1 cellular context compared by ENCODE assay signal in genomic region chr20:34367911-34368310, GRCh38.
A peak's percentile ranks its signal among the peaks of the same experiment; 100 is the strongest.
TF ChIP-seq lines count a peak whose summit lies in the region.

No MANE protein-coding gene starts in this region.

TF ChIP-seq in HepG2, 621 proteins besides CTCF, POLR2A, EP300 and RAD21:
- peak; percentile 69 for TF ChIP-seq ZNF460 (CRISPR knock-in tag; IDR thresholded peaks at IDR 0.05; ENCODE audit: borderline replicate concordance)
- 0 out of 2 replicates have a peak, but pooled peaks have one; percentile 23 for TF ChIP-seq RBFOX2 (IDR thresholded peaks at IDR 0.05; ENCODE audit: low read depth, low read length)
- TF ChIP-seq ZNF33A (CRISPR knock-in tag; IDR thresholded peaks at IDR 0.05; ENCODE audit: borderline replicate concordance): peak; percentile 68; the same call in 1 of the 2 replicates
- TF ChIP-seq PHF21A (CRISPR knock-in tag; IDR thresholded peaks at IDR 0.05): 0 out of 2 replicates have a peak, but pooled peaks have one; percentile 9
